23 cellular contexts compared by ENCODE assay signal in genomic region chr16:12009922-12010321, GRCh38. TPM values are rescaled to one million over a fixed set of nuclear protein-coding genes. Genes with fewer than 3 reads are reported as not detected.
DNase-seq lines count a peak whose midpoint lies in the region; ATAC-seq and TF ChIP-seq lines count a peak whose summit lies in the region.
"Had no signal": no experiment of that assay in that cellular context is flagged by ENCODE, and none has a peak within 500 bp of the region (broad histone marks: within the 10 kb centered on the region; RNA-seq: fewer than 3 reads in every experiment).

No MANE protein-coding gene starts in this region.

- H3K4me1 Mint-ChIP-seq in activated naive CD4-positive, alpha-beta T cell treated with anti-CD3 and anti-CD28 coated beads, Interleukin-2, amount 10 ng/mL, durations not matched to agents 7 days and 5 days: peaks cover 19% of the 10 kb centered on the region
- peaks cover 19% of the 10 kb centered on the region for H3K4me1 Mint-ChIP-seq in activated naive CD8-positive, alpha-beta T cell treated with anti-CD3 and anti-CD28 coated beads for 36 hours
- H3K4me1 Mint-ChIP-seq in naive thymus-derived CD4-positive, alpha-beta T cell: peaks cover 8 to 34% (median 29%) of the 10 kb centered on the region in 7 donors
- H3K4me1 Mint-ChIP-seq in WTC11: no peaks in the 10 kb centered on the region

- H3K27ac Mint-ChIP-seq in activated naive CD4-positive, alpha-beta T cell treated with anti-CD3 and anti-CD28 coated beads, Interleukin-2, amount 10 ng/mL, durations not matched to agents 7 days and 5 days: peak overlapping the region; percentile 77
- peak overlapping the region; percentile 69 for H3K27ac Mint-ChIP-seq in activated naive CD8-positive, alpha-beta T cell treated with anti-CD3 and anti-CD28 coated beads for 36 hours
- peak overlapping the region in 8 of 9 donors; percentile 76 to 96 (median 89) for H3K27ac Mint-ChIP-seq in naive thymus-derived CD4-positive, alpha-beta T cell
- no peak overlapping the region for H3K27ac Mint-ChIP-seq in WTC11

- POLR2A ChIA-PET in naive thymus-derived CD4-positive, alpha-beta T cell (lab: Charles Lee): interaction anchor here (0.8 to 0.9 kb wide), 2 partner anchors 21 to 32 kb away, joined by 3 to 4 read pairs; no protein-coding TSS in a partner anchor
- POLR2A ChIA-PET in WTC11 (lab: Charles Lee): no interaction called here

- no peaks in the 10 kb centered on the region for H3K9me3 Mint-ChIP-seq in activated naive CD4-positive, alpha-beta T cell treated with anti-CD3 and anti-CD28 coated beads, Interleukin-2, amount 10 ng/mL, durations not matched to agents 7 days and 5 days
- no peaks in the 10 kb centered on the region for H3K9me3 Mint-ChIP-seq in activated naive CD8-positive, alpha-beta T cell treated with anti-CD3 and anti-CD28 coated beads for 36 hours
- H3K9me3 Mint-ChIP-seq in naive thymus-derived CD4-positive, alpha-beta T cell: no peaks in the 10 kb centered on the region
- H3K9me3 Mint-ChIP-seq in WTC11: no peaks in the 10 kb centered on the region

- no peaks in the 10 kb centered on the region for H3K36me3 ChIP-seq in naive thymus-derived CD4-positive, alpha-beta T cell (ENCODE audit: control insufficient read depth in 2 of 3, insufficient read depth in 3 of 3, low read length in 3 of 3)
- H3K36me3 ChIP-seq in vagina: no peaks in the 10 kb centered on the region
- H3K36me3 ChIP-seq: SJSA1 had no signal

- CTCF ChIA-PET in activated naive CD4-positive, alpha-beta T cell treated with anti-CD3 and anti-CD28 coated beads, Interleukin-2, amount 10 ng/mL, durations not matched to agents 7 days and 5 days (lab: Charles Lee): no interaction called here
- CTCF ChIA-PET in naive thymus-derived CD4-positive, alpha-beta T cell (lab: Charles Lee): interaction anchor here (1.0 to 2.1 kb wide), 2 partner anchors 16 to 58 kb away, joined by 4 to 6 read pairs; no protein-coding TSS in a partner anchor
- CTCF ChIA-PET in WTC11 (lab: Charles Lee): no interaction called here

- no peak for ATAC-seq in naive thymus-derived CD4-positive, alpha-beta T cell
- no peak for ATAC-seq in WTC11
- ATAC-seq: Panc1 had no signal

- peak overlapping the region; percentile 34 for H3K27ac ChIP-seq in naive thymus-derived CD4-positive, alpha-beta T cell (ENCODE audit: low read depth, low read length)
- H3K27ac ChIP-seq in vagina: peak overlapping the region; percentile 75
- H3K27ac ChIP-seq: SJSA1 had no signal

- TF ChIP-seq POLR2A in vagina (IDR thresholded peaks at IDR 0.05): no peak

- H3K4me1 ChIP-seq in naive thymus-derived CD4-positive, alpha-beta T cell (ENCODE audit: control insufficient read depth in 2 of 2, insufficient read depth in 2 of 2, low read length in 2 of 2): peaks cover 0 to 13% of the 10 kb centered on the region in 2 donors
- peaks cover 13% of the 10 kb centered on the region for H3K4me1 ChIP-seq in vagina
- H3K4me1 ChIP-seq: SJSA1 had no signal

- intact Hi-C loops in naive thymus-derived CD4-positive, alpha-beta T cell (cut with micrococcal nuclease): loop anchor here in 1 of 2 donors (1.0 kb wide), 1 partner anchor 34 kb away; the partner anchor contains the start of gene SNX29
- intact Hi-C loops in vagina (cut with DNase I): no loop called here

- no peaks in the 10 kb centered on the region for H3K27me3 Mint-ChIP-seq in activated naive CD4-positive, alpha-beta T cell treated with anti-CD3 and anti-CD28 coated beads, Interleukin-2, amount 10 ng/mL, durations not matched to agents 7 days and 5 days
- H3K27me3 Mint-ChIP-seq in activated naive CD8-positive, alpha-beta T cell treated with anti-CD3 and anti-CD28 coated beads for 36 hours: no peaks in the 10 kb centered on the region
- H3K27me3 Mint-ChIP-seq in naive thymus-derived CD4-positive, alpha-beta T cell: no peaks in the 10 kb centered on the region
- H3K27me3 Mint-ChIP-seq in WTC11 (ENCODE audit: low read depth): no peaks in the 10 kb centered on the region

- no peak overlapping the region for H3K4me3 Mint-ChIP-seq in activated naive CD4-positive, alpha-beta T cell treated with anti-CD3 and anti-CD28 coated beads, Interleukin-2, amount 10 ng/mL, durations not matched to agents 7 days and 5 days
- H3K4me3 Mint-ChIP-seq in activated naive CD8-positive, alpha-beta T cell treated with anti-CD3 and anti-CD28 coated beads for 36 hours: no peak overlapping the region
- H3K4me3 Mint-ChIP-seq in naive thymus-derived CD4-positive, alpha-beta T cell: peak overlapping the region in 7 of 10 donors; percentile 40 to 76 (median 66)
- no peak overlapping the region for H3K4me3 Mint-ChIP-seq in WTC11

- H3K4me3 ChIP-seq in naive thymus-derived CD4-positive, alpha-beta T cell (ENCODE audit: low read length): no peak overlapping the region
- H3K4me3 ChIP-seq in vagina: no peak overlapping the region
- H3K4me3 ChIP-seq: esophagus squamous epithelium, SJSA1 had no signal

- no peak for DNase-seq in activated naive CD4-positive, alpha-beta T cell treated with anti-CD3 and anti-CD28 coated beads, Interleukin-2, amount 10 ng/mL, durations not matched to agents 7 days and 5 days
- DNase-seq in activated naive CD4-positive, alpha-beta T cell (lab: John Stamatoyannopoulos, UW): no peak
- no peak for DNase-seq in activated naive CD8-positive, alpha-beta T cell treated with anti-CD3 and anti-CD28 coated beads for 36 hours
- DNase-seq in naive thymus-derived CD4-positive, alpha-beta T cell: peak in 1 of 9 donors; percentile 13
- DNase-seq in vagina (ENCODE audit: extremely low spot score in 2 of 2) (no peak), WTC11 (ENCODE audit: low spot score) (no peak), NCI-H526 (lab: John Stamatoyannopoulos, UW) (no peak)
- no peak for DNase-seq in activated CD8-positive, alpha-beta memory T cell treated with anti-CD3 and anti-CD28 coated beads, Interleukin-2, amount 50 U/mL, for 4 hours
- DNase-seq: activated CD4-positive, CD25-positive, alpha-beta regulatory T cell; cerebellar nuclear complex; DMS 273 treated with DMSO at 0.1 percent for 48 hours; esophagus squamous epithelium; NCI-H1105; NCI-H2029 treated with DMSO at 0.1 percent for 48 hours; stimulated activated CD4-positive, alpha-beta T cell treated with anti-CD3 and anti-CD28 coated beads, Interleukin-1b, Interleukin-23, amount 100 ng/mL, for 48 hours; stimulated activated naive CD4-positive, alpha-beta T cell treated with Interleukin-2 at 50 U/mL for 16 hours; T-helper 2 cell had no signal

- H3K27me3 ChIP-seq in naive thymus-derived CD4-positive, alpha-beta T cell (ENCODE audit: control insufficient read depth in 2 of 2, insufficient read depth in 2 of 2, low read length in 2 of 2): no peaks in the 10 kb centered on the region
- no peaks in the 10 kb centered on the region for H3K27me3 ChIP-seq in vagina
- H3K27me3 ChIP-seq: esophagus squamous epithelium, SJSA1 had no signal

- peaks cover 7% of the 10 kb centered on the region for H3K36me3 Mint-ChIP-seq in activated naive CD4-positive, alpha-beta T cell treated with anti-CD3 and anti-CD28 coated beads, Interleukin-2, amount 10 ng/mL, durations not matched to agents 7 days and 5 days
- H3K36me3 Mint-ChIP-seq in activated naive CD8-positive, alpha-beta T cell treated with anti-CD3 and anti-CD28 coated beads for 36 hours: peaks cover 1% of the 10 kb centered on the region
- H3K36me3 Mint-ChIP-seq in naive thymus-derived CD4-positive, alpha-beta T cell: peaks cover 4 to 11% (median 8%) of the 10 kb centered on the region in 5 donors
- H3K36me3 Mint-ChIP-seq in WTC11: no peaks in the 10 kb centered on the region

- TF ChIP-seq CTCF in vagina (IDR thresholded peaks at IDR 0.05) (no peak), WTC11 (IDR thresholded peaks at IDR 0.05) (no peak)

- no peaks in the 10 kb centered on the region for H3K9me3 ChIP-seq in naive thymus-derived CD4-positive, alpha-beta T cell (ENCODE audit: control insufficient read depth in 2 of 3, low read length in 3 of 3)
- H3K9me3 ChIP-seq in vagina: no peaks in the 10 kb centered on the region
- H3K9me3 ChIP-seq: esophagus squamous epithelium, SJSA1 had no signal

TF ChIP-seq in WTC11, 78 proteins besides CTCF, POLR2A, EP300 and RAD21 (continues in another document):
- TF ChIP-seq ZNF425 (CRISPR knock-in tag; conservative IDR thresholded peaks at IDR 0.05) (no peak), ERG (CRISPR knock-in tag; IDR thresholded peaks at IDR 0.05) (no peak), TP53 (CRISPR knock-in tag; IDR thresholded peaks at IDR 0.05) (no peak)

RNA-seq across cellular contexts. Expression of gene SNX29, which starts 33.4 kb away (rescaled TPM):
- 1 to 10 TPM; 6.7 to 7.3 TPM for total RNA-seq in activated naive CD8-positive, alpha-beta T cell treated with anti-CD3 and anti-CD28 coated beads for 36 hours
- 10 to 100 TPM; 20.4 to 67.5 (median 36.6) TPM for total RNA-seq in naive thymus-derived CD4-positive, alpha-beta T cell
- polyA plus RNA-seq in naive thymus-derived CD4-positive, alpha-beta T cell: 10 to 100 TPM; 16.2 to 17.6 TPM
- 28.7 TPM for total RNA-seq in vagina
- 7.7 to 11.4 TPM (median 10.2 TPM) in 3 replicates for total RNA-seq in WTC11 (2021)

RNA-seq across cellular contexts. Expression of gene TNFRSF17, which starts 44.9 kb away (rescaled TPM):
- not detected for total RNA-seq in activated naive CD8-positive, alpha-beta T cell treated with anti-CD3 and anti-CD28 coated beads for 36 hours
- 1 to 10 TPM in 2 of 5 experiments, not detected in 3; 1.2 to 1.8 TPM for total RNA-seq in naive thymus-derived CD4-positive, alpha-beta T cell
- polyA plus RNA-seq in naive thymus-derived CD4-positive, alpha-beta T cell: not detected
- total RNA-seq in vagina (not detected), WTC11 (2021) (0.18 TPM in 1 of 3 replicates, not detected in the others)
- total RNA-seq: A673, astrocyte, esophagus squamous epithelium, LHCN-M2, SJSA1 had no signal
- polyA plus RNA-seq: neural cell had no signal

Comparison
In these comparisons a context has a peak if more than half of its experiments do, and no peak if none do; other contexts are left out.
1. H3K4me3 Mint-ChIP-seq: peak in naive thymus-derived CD4-positive, alpha-beta T cell (7 of 10); none in activated naive CD4-positive, alpha-beta T cell treated with anti-CD3 and anti-CD28 coated beads, Interleukin-2, amount 10 ng/mL, durations not matched to agents 7 days and 5 days (single experiment), activated naive CD8-positive, alpha-beta T cell treated with anti-CD3 and anti-CD28 coated beads for 36 hours (single experiment) and WTC11 (single experiment).